1 cellular context compared by ENCODE assay signal in genomic region chr16:75647138-75647491, GRCh38.
TF ChIP-seq lines count a peak whose summit lies in the region.

No MANE protein-coding gene starts in this region.

TF ChIP-seq in GM23338, 12 proteins besides CTCF, POLR2A, EP300 and RAD21 (continued from another document):
- TF ChIP-seq, protein P1, sequence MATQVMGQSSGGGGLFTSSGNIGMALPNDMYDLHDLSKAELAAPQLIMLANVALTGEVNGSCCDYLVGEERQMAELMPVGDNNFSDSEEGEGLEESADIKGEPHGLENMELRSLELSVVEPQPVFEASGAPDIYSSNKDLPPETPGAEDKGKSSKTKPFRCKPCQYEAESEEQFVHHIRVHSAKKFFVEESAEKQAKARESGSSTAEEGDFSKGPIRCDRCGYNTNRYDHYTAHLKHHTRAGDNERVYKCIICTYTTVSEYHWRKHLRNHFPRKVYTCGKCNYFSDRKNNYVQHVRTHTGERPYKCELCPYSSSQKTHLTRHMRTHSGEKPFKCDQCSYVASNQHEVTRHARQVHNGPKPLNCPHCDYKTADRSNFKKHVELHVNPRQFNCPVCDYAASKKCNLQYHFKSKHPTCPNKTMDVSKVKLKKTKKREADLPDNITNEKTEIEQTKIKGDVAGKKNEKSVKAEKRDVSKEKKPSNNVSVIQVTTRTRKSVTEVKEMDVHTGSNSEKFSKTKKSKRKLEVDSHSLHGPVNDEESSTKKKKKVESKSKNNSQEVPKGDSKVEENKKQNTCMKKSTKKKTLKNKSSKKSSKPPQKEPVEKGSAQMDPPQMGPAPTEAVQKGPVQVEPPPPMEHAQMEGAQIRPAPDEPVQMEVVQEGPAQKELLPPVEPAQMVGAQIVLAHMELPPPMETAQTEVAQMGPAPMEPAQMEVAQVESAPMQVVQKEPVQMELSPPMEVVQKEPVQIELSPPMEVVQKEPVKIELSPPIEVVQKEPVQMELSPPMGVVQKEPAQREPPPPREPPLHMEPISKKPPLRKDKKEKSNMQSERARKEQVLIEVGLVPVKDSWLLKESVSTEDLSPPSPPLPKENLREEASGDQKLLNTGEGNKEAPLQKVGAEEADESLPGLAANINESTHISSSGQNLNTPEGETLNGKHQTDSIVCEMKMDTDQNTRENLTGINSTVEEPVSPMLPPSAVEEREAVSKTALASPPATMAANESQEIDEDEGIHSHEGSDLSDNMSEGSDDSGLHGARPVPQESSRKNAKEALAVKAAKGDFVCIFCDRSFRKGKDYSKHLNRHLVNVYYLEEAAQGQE (IDR thresholded peaks at IDR 0.05; ENCODE audit: unreplicated experiment): no peak
- TF ChIP-seq, protein P2, sequence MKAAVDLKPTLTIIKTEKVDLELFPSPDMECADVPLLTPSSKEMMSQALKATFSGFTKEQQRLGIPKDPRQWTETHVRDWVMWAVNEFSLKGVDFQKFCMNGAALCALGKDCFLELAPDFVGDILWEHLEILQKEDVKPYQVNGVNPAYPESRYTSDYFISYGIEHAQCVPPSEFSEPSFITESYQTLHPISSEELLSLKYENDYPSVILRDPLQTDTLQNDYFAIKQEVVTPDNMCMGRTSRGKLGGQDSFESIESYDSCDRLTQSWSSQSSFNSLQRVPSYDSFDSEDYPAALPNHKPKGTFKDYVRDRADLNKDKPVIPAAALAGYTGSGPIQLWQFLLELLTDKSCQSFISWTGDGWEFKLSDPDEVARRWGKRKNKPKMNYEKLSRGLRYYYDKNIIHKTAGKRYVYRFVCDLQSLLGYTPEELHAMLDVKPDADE (IDR thresholded peaks at IDR 0.05): no peak
- TF ChIP-seq JUNB (IDR thresholded peaks at IDR 0.05; ENCODE audit: unreplicated experiment) (no peak), ZNF114 (CRISPR knock-in tag; IDR thresholded peaks at IDR 0.05) (no peak)
